Comparison of ENCODE assay signal across 1 cellular context in the genomic region with DNA sequence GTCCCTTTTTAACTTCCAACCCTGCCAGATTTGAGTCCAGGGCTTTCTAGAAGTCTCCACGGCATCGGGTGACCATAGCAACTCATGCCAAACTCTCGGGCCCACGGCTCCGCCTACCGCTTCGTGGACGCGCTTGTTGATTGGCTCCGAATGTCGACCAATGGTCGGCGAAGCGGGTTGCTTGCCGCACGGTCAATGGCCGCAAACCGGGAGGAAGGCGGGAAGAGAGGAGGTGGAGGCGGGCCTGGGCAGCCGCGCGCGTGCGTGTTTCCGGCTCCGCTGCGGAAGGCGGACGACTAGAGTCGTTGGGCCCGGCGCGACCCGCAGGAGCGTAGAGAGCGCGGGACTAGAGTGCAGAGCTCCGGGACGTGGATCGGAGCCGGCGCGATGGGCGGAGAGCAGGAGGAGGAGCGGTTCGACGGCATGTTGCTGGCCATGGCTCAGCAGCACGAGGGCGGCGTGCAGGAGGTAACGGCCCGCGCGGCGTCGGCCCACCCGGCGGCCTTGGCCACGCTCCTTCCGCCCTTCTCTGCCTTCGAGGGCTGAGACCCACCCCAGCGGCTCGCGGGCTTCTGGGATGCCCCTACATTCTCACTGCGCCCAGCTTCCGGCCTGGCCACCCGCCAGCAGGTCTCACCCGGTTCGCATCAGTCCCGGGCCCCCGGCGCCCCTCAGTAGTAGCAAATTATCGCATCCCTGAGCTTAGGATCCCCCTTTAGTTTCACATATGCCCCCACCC.
TF ChIP-seq lines count a peak whose summit lies in the region.

A gene (plus strand): TSS at position 282 of the 739 bp plus-strand sequence. CDS start 106 bp downstream, at position 388.

TF ChIP-seq in K562, 482 proteins besides CTCF, POLR2A, EP300 and RAD21 (continued from another document and continues in another):
- TF ChIP-seq, protein P1, sequence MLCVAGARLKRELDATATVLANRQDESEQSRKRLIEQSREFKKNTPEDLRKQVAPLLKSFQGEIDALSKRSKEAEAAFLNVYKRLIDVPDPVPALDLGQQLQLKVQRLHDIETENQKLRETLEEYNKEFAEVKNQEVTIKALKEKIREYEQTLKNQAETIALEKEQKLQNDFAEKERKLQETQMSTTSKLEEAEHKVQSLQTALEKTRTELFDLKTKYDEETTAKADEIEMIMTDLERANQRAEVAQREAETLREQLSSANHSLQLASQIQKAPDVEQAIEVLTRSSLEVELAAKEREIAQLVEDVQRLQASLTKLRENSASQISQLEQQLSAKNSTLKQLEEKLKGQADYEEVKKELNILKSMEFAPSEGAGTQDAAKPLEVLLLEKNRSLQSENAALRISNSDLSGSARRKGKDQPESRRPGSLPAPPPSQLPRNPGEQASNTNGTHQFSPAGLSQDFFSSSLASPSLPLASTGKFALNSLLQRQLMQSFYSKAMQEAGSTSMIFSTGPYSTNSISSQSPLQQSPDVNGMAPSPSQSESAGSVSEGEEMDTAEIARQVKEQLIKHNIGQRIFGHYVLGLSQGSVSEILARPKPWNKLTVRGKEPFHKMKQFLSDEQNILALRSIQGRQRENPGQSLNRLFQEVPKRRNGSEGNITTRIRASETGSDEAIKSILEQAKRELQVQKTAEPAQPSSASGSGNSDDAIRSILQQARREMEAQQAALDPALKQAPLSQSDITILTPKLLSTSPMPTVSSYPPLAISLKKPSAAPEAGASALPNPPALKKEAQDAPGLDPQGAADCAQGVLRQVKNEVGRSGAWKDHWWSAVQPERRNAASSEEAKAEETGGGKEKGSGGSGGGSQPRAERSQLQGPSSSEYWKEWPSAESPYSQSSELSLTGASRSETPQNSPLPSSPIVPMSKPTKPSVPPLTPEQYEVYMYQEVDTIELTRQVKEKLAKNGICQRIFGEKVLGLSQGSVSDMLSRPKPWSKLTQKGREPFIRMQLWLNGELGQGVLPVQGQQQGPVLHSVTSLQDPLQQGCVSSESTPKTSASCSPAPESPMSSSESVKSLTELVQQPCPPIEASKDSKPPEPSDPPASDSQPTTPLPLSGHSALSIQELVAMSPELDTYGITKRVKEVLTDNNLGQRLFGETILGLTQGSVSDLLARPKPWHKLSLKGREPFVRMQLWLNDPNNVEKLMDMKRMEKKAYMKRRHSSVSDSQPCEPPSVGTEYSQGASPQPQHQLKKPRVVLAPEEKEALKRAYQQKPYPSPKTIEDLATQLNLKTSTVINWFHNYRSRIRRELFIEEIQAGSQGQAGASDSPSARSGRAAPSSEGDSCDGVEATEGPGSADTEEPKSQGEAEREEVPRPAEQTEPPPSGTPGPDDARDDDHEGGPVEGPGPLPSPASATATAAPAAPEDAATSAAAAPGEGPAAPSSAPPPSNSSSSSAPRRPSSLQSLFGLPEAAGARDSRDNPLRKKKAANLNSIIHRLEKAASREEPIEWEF (CRISPR knock-in tag; IDR thresholded peaks at IDR 0.05), result peak; percentile 43; the same call in 1 of the 2 replicates
- TF ChIP-seq, protein P2, sequence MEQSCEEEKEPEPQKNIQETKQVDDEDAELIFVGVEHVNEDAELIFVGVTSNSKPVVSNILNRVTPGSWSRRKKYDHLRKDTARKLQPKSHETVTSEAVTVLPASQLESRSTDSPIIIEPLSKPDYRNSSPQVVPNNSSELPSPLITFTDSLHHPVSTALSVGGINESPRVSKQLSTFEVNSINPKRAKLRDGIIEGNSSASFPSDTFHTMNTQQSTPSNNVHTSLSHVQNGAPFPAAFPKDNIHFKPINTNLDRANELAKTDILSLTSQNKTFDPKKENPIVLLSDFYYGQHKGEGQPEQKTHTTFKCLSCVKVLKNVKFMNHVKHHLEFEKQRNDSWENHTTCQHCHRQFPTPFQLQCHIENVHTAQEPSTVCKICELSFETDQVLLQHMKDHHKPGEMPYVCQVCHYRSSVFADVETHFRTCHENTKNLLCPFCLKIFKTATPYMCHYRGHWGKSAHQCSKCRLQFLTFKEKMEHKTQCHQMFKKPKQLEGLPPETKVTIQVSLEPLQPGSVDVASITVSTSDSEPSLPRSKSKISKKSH (CRISPR knock-in tag; IDR thresholded peaks at IDR 0.05), result no peak
- peak; percentile 79 for TF ChIP-seq ELF2 (CRISPR knock-in tag; IDR thresholded peaks at IDR 0.05)
- TF ChIP-seq NUFIP1 (IDR thresholded peaks at IDR 0.05; ENCODE audit: partially characterized antibody), result no peak
- TF ChIP-seq ESRRB (CRISPR knock-in tag; IDR thresholded peaks at IDR 0.05; ENCODE audit: borderline replicate concordance), result no peak
- TF ChIP-seq ERF (CRISPR knock-in tag; IDR thresholded peaks at IDR 0.05), result no peak; the same call in 1 of the 2 replicates
- TF ChIP-seq, protein P3, sequence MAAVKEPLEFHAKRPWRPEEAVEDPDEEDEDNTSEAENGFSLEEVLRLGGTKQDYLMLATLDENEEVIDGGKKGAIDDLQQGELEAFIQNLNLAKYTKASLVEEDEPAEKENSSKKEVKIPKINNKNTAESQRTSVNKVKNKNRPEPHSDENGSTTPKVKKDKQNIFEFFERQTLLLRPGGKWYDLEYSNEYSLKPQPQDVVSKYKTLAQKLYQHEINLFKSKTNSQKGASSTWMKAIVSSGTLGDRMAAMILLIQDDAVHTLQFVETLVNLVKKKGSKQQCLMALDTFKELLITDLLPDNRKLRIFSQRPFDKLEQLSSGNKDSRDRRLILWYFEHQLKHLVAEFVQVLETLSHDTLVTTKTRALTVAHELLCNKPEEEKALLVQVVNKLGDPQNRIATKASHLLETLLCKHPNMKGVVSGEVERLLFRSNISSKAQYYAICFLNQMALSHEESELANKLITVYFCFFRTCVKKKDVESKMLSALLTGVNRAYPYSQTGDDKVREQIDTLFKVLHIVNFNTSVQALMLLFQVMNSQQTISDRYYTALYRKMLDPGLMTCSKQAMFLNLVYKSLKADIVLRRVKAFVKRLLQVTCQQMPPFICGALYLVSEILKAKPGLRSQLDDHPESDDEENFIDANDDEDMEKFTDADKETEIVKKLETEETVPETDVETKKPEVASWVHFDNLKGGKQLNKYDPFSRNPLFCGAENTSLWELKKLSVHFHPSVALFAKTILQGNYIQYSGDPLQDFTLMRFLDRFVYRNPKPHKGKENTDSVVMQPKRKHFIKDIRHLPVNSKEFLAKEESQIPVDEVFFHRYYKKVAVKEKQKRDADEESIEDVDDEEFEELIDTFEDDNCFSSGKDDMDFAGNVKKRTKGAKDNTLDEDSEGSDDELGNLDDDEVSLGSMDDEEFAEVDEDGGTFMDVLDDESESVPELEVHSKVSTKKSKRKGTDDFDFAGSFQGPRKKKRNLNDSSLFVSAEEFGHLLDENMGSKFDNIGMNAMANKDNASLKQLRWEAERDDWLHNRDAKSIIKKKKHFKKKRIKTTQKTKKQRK (IDR thresholded peaks at IDR 0.05; ENCODE audit: borderline replicate concordance, low read depth, low read length), result peak; percentile 83
- no peak for TF ChIP-seq CBFA2T2 (conservative IDR thresholded peaks at IDR 0.05)
- TF ChIP-seq TAF7 (tag; IDR thresholded peaks at IDR 0.05), result no peak
- 0 out of 2 replicates have a peak, but pooled peaks have one; percentile 4 for TF ChIP-seq NBN (IDR thresholded peaks at IDR 0.05; ENCODE audit: low read depth)
- TF ChIP-seq, protein P4, sequence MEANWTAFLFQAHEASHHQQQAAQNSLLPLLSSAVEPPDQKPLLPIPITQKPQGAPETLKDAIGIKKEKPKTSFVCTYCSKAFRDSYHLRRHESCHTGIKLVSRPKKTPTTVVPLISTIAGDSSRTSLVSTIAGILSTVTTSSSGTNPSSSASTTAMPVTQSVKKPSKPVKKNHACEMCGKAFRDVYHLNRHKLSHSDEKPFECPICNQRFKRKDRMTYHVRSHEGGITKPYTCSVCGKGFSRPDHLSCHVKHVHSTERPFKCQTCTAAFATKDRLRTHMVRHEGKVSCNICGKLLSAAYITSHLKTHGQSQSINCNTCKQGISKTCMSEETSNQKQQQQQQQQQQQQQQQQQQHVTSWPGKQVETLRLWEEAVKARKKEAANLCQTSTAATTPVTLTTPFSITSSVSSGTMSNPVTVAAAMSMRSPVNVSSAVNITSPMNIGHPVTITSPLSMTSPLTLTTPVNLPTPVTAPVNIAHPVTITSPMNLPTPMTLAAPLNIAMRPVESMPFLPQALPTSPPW (CRISPR knock-in tag; IDR thresholded peaks at IDR 0.05), result no peak
- TF ChIP-seq SMAD2 (IDR thresholded peaks at IDR 0.05; ENCODE audit: low read depth, low read length), result no peak
- no peak for TF ChIP-seq ZNF3 (CRISPR knock-in tag; IDR thresholded peaks at IDR 0.05)
- no peak for TF ChIP-seq RBM39 (optimal IDR thresholded peaks at IDR 0.05; ENCODE audit: low read depth, low read length)
- TF ChIP-seq, protein P5, sequence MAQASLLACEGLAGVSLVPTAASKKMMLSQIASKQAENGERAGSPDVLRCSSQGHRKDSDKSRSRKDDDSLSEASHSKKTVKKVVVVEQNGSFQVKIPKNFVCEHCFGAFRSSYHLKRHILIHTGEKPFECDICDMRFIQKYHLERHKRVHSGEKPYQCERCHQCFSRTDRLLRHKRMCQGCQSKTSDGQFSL (CRISPR knock-in tag; IDR thresholded peaks at IDR 0.05), result peak; percentile 73; the same call in 1 of the 2 replicates
- TF ChIP-seq, protein P5 (tag; IDR thresholded peaks at IDR 0.05), result no peak
- no peak for TF ChIP-seq PTRF (tag; IDR thresholded peaks at IDR 0.05)
- no peak for TF ChIP-seq EHMT2 (IDR thresholded peaks at IDR 0.05)
- no peak for TF ChIP-seq ZNF444 (CRISPR knock-in tag; IDR thresholded peaks at IDR 0.05)
- no peak for TF ChIP-seq SAFB2 (IDR thresholded peaks at IDR 0.05; ENCODE audit: borderline replicate concordance, low read depth, low read length, severe bottlenecking)
- TF ChIP-seq PURB (CRISPR knock-in tag; IDR thresholded peaks at IDR 0.05; ENCODE audit: low read depth), result no peak
- TF ChIP-seq IRF2 (CRISPR knock-in tag; IDR thresholded peaks at IDR 0.05), result no peak
- no peak for TF ChIP-seq TSC22D4 (tag; IDR thresholded peaks at IDR 0.05)
- peak; percentile 71 for TF ChIP-seq SP2 (IDR thresholded peaks at IDR 0.05; ENCODE audit: extremely low read depth, low read depth, low read length, poor library complexity, severe bottlenecking)
- TF ChIP-seq STAG1 (CRISPR knock-in tag; IDR thresholded peaks at IDR 0.05; ENCODE audit: borderline replicate concordance), result peak; percentile 45; the same call in 1 of the 2 replicates
- TF ChIP-seq, protein P6, sequence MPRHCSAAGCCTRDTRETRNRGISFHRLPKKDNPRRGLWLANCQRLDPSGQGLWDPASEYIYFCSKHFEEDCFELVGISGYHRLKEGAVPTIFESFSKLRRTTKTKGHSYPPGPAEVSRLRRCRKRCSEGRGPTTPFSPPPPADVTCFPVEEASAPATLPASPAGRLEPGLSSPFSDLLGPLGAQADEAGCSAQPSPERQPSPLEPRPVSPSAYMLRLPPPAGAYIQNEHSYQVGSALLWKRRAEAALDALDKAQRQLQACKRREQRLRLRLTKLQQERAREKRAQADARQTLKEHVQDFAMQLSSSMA (CRISPR knock-in tag; IDR thresholded peaks at IDR 0.05), result no peak
- TF ChIP-seq ZBED1 (IDR thresholded peaks at IDR 0.05), result no peak
- no peak for TF ChIP-seq ZNF384 (IDR thresholded peaks at IDR 0.05; ENCODE audit: low read depth, low read length)
- TF ChIP-seq TARDBP (IDR thresholded peaks at IDR 0.05), result no peak
- TF ChIP-seq, protein P7, sequence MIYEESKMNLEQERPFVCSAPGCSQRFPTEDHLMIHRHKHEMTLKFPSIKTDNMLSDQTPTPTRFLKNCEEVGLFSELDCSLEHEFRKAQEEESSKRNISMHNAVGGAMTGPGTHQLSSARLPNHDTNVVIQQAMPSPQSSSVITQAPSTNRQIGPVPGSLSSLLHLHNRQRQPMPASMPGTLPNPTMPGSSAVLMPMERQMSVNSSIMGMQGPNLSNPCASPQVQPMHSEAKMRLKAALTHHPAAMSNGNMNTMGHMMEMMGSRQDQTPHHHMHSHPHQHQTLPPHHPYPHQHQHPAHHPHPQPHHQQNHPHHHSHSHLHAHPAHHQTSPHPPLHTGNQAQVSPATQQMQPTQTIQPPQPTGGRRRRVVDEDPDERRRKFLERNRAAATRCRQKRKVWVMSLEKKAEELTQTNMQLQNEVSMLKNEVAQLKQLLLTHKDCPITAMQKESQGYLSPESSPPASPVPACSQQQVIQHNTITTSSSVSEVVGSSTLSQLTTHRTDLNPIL (CRISPR knock-in tag; IDR thresholded peaks at IDR 0.05), result no peak
- TF ChIP-seq ZNF239 (CRISPR knock-in tag; IDR thresholded peaks at IDR 0.05), result no peak
- TF ChIP-seq ELF1 (tag; IDR thresholded peaks at IDR 0.05), result peak; percentile 28; the same call in 1 of the 2 replicates
- TF ChIP-seq, protein P8, sequence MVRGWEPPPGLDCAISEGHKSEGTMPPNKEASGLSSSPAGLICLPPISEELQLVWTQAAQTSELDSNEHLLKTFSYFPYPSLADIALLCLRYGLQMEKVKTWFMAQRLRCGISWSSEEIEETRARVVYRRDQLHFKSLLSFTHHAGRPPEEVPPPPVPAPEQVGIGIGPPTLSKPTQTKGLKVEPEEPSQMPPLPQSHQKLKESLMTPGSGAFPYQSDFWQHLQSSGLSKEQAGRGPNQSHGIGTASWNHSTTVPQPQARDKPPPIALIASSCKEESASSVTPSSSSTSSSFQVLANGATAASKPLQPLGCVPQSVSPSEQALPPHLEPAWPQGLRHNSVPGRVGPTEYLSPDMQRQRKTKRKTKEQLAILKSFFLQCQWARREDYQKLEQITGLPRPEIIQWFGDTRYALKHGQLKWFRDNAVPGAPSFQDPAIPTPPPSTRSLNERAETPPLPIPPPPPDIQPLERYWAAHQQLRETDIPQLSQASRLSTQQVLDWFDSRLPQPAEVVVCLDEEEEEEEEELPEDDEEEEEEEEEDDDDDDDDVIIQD (CRISPR knock-in tag; IDR thresholded peaks at IDR 0.05), result no peak; the same call in 1 of the 2 replicates
- TF ChIP-seq CBX3 (IDR thresholded peaks at IDR 0.05; ENCODE audit: borderline replicate concordance in 1 of 2, low read length in 2 of 2), result peak in 1 of 2 experiments; percentile 15; a peak in 1 of 3 replicates
- TF ChIP-seq PHF21A (IDR thresholded peaks at IDR 0.05; ENCODE audit: borderline replicate concordance, low read depth), result peak; percentile 41; the same call in 1 of the 2 replicates
